Comparison of ENCODE assay signal across 8 cellular contexts in genomic region chr2:15791294-15791693, GRCh38.
"Had no signal": no experiment of that assay in that cellular context is flagged by ENCODE, and none has a peak within 500 bp of the region (broad histone marks: within the 10 kb centered on the region; RNA-seq: fewer than 3 reads in every experiment).

No MANE protein-coding gene starts in this region.

- H3K27ac ChIP-seq: GM23248 had no signal

- H3K9me3 ChIP-seq: HAP-1 had no signal

- H3K9ac ChIP-seq: GM23248 had no signal

- H3K4me3 Mint-ChIP-seq: GM23338, H9, HFFc6 had no signal

- H3K4me1 ChIP-seq: HAP-1 had no signal

- DNase-seq: GM23248, GOT3, H7, H9, HCEC 1CT, HFFc6 had no signal

- H3K4me3 ChIP-seq: GM23248, GM23338, HAP-1 had no signal

- H2AFZ ChIP-seq: GM23248, GM23338 had no signal

- H3K27ac Mint-ChIP-seq: GM23338, H9, HFFc6 had no signal

- H3K36me3 ChIP-seq: HAP-1 had no signal

- H3K9me3 Mint-ChIP-seq: GM23338, H9 had no signal

- H3K4me2 ChIP-seq: GM23338 had no signal
